In genomic region chr20:45783656-45784294, GRCh38 we compare ENCODE assay signal across 2 cellular contexts.
TF ChIP-seq lines count a peak whose summit lies in the region.

No MANE protein-coding gene starts in this region.

TF ChIP-seq in K562, 482 proteins besides CTCF, POLR2A, EP300 and RAD21:
- no peak for TF ChIP-seq RBM15 (IDR thresholded peaks at IDR 0.05; ENCODE audit: insufficient read depth, low read length)
- no peak for TF ChIP-seq ZC3H11A (IDR thresholded peaks at IDR 0.05; ENCODE audit: low read depth, low read length)
- no peak for TF ChIP-seq ZNF589 (CRISPR knock-in tag; IDR thresholded peaks at IDR 0.05; ENCODE audit: low read depth)

TF ChIP-seq in GM12891, 5 proteins besides CTCF, POLR2A, EP300 and RAD21:
- TF ChIP-seq TAF1 (IDR thresholded peaks at IDR 0.05; ENCODE audit: low read depth, low read length) (no peak), SPI1 (IDR thresholded peaks at IDR 0.05; ENCODE audit: low read depth, low read length) (no peak)
